9 cellular contexts compared by ENCODE assay signal in the genomic region with DNA sequence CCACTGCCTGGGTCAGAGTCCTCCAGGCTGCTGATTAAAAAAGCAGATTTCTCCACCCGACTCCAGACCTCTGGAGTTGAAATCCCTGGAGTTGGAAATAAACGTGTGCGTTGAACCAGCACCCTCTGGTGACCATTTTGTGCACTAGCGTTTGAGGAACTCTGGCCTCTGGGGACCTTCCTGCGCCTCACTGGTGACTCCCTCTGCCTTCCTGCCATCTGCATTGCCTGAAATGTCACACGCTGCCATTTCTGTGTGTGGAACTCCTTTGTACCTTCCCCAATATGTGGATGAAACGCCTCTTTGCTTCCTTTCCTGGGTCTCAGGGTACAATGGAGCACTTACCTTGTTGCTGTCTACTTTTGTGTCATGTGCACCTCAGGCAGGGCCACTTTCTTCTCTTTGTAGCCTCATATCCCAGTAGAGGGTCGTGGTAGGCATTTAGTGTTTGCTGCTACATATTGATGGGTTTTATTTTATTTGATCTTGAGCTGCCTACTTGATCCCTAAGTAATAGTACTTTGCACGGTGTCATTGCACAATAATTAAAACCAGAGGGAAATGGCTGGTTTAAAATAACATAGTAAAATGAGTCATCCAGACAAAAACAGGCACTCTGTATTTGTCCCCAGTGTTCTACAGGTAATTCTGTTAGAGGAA. TPM values are rescaled to one million over a fixed set of nuclear protein-coding genes. Genes with fewer than 3 reads are reported as not detected.
DNase-seq lines count a peak whose midpoint lies in the region; ATAC-seq, FAIRE-seq and TF ChIP-seq lines count a peak whose summit lies in the region.
"Had no signal": no experiment of that assay in that cellular context is flagged by ENCODE, and none has a peak within 500 bp of the region (broad histone marks: within the 10 kb centered on the region; RNA-seq: fewer than 3 reads in every experiment).

No MANE protein-coding gene starts in this region.

- H3K9ac ChIP-seq in K562 (ENCODE audit: insufficient read depth in 1 of 2, low read depth in 2 of 2, low read length in 2 of 2), result no peak overlapping the region

- peaks cover 10 to 16% of the 10 kb centered on the region in 2 donors for H3K27me3 Mint-ChIP-seq in T-cell

- POLR2A ChIA-PET in T-cell (lab: Charles Lee) (no interaction called here), K562 (lab: Yijun Ruan, JAX) (no interaction called here)

- intact Hi-C loops in K562 (cut with micrococcal nuclease) (loop anchor here (1.0 to 5.0 kb wide), 4 partner anchors 79 to 619 kb away; no protein-coding TSS in a partner anchor), gastrocnemius medialis (cut with DNase I; ENCODE audit: low total_unique reads) (loop anchor here (1.0 to 10.0 kb wide), 4 partner anchors 61 to 425 kb away; partner anchors contain the start of gene MED12L)

- H3K4me2 ChIP-seq in K562 (ENCODE audit: insufficient read depth, low read length), result no peak overlapping the region

- no peaks in the 10 kb centered on the region for H3K79me2 ChIP-seq in K562 (ENCODE audit: control insufficient read depth, insufficient read depth, low read length)

- H3K4me1 Mint-ChIP-seq in T-cell, result peaks cover 0 to 5% (median 0%) of the 10 kb centered on the region in 3 donors

- FAIRE-seq in K562 (lab: Jason Lieb, UNC), result peak; percentile 91

- 0% methylated on average over 9 of the region's 9 CpGs for WGBS in K562 (ENCODE audit: insufficient coverage, low coverage, missing lambda C conversion rate)

- no peaks in the 10 kb centered on the region for H3K36me3 ChIP-seq in K562 (ENCODE audit: control insufficient read depth, insufficient read depth, low read length)
- H3K36me3 ChIP-seq in gastrocnemius medialis, result no peaks in the 10 kb centered on the region

- no peak overlapping the region for H2AFZ ChIP-seq in K562 (ENCODE audit: low read depth, low read length)

- ATAC-seq in GM18517 (IDR thresholded peaks at IDR 0.05; ENCODE audit: unreplicated experiment) (peak; percentile 83), HG02973 (IDR thresholded peaks at IDR 0.05; ENCODE audit: unreplicated experiment) (peak; percentile 91), T-cell (replicated peaks in 1 of 4) (peak; percentile 88 to 95 (median 92)), K562 (peak; percentile 97), gastrocnemius medialis (peak; percentile 82 to 96)

- TF ChIP-seq RAD21 in K562 (CRISPR knock-in tag; conservative IDR thresholded peaks at IDR 0.05 in 1 of 2, IDR thresholded peaks at IDR 0.05 in 1 of 2), result peak; percentile 85 to 91

- no peaks in the 10 kb centered on the region for H3K36me3 Mint-ChIP-seq in T-cell

- H3K4me3 ChIP-seq in K562 (no peak overlapping the region), gastrocnemius medialis (peak overlapping the region in 1 of 4 donors; percentile 19)

- H3K27ac Mint-ChIP-seq in T-cell, result no peak overlapping the region

- peaks cover 11 to 14% of the 10 kb centered on the region in 2 experiments; a peak in 4 of 5 replicates for H3K27me3 ChIP-seq in K562 (ENCODE audit: control insufficient read depth in 2 of 2, insufficient read depth in 2 of 2, low read length in 2 of 2)
- no peaks in the 10 kb centered on the region for H3K27me3 ChIP-seq in gastrocnemius medialis

- CTCF ChIA-PET in T-cell (lab: Charles Lee) (interaction anchor here (0.7 to 1.5 kb wide), 5 partner anchors 10 to 430 kb away, joined by 3 to 6 read pairs (median 4); no protein-coding TSS in a partner anchor), K562 (lab: Yijun Ruan, JAX; ENCODE audit: low intra/inter-chr PET ratio) (interaction anchor here (0.6 to 2.1 kb wide), 9 partner anchors 11 to 919 kb away, joined by 3 to 14 read pairs (median 3); no protein-coding TSS in a partner anchor)

- no peaks in the 10 kb centered on the region for H3K9me1 ChIP-seq in K562 (ENCODE audit: control insufficient read depth, insufficient read depth, low read length)

- H3K4me1 ChIP-seq in K562 (replicated peaks in 1 of 2; ENCODE audit: control insufficient read depth in 2 of 2, insufficient read depth in 2 of 2, low read length in 2 of 2), result no peaks in the 10 kb centered on the region
- peaks cover 3 to 7% of the 10 kb centered on the region in 2 donors for H3K4me1 ChIP-seq in gastrocnemius medialis

- DNase-seq in AG08395 (ENCODE audit: low spot score) (peak; percentile 81), NCI-H1694 treated with DMSO at 0.1 percent for 48 hours (lab: John Stamatoyannopoulos, UW) (peak; percentile 91), T-cell (peak; percentile 17 to 57 (median 34)), K562 (ENCODE audit: extremely low read depth in 1 of 4, low spot score in 3 of 4) (peak; percentile 43 to 74 (median 52)), hypothalamus (lab: John Stamatoyannopoulos, UW) (peak in 40 of 51 donors; percentile 9 to 83 (median 52)), gastrocnemius medialis (peak; percentile 44 to 56)

- H3K9me3 ChIP-seq in K562 (replicated peaks; ENCODE audit: control insufficient read depth, insufficient read depth, low read depth, low read length) (no peaks in the 10 kb centered on the region), gastrocnemius medialis (no peaks in the 10 kb centered on the region)

- no peaks in the 10 kb centered on the region; the same call in 1 of the 2 replicates for H4K20me1 ChIP-seq in K562 (replicated peaks; ENCODE audit: control insufficient read depth, insufficient read depth, low read length)

- TF ChIP-seq POLR2A in K562 (conservative IDR thresholded peaks at IDR 0.05), result no peak
- TF ChIP-seq POLR2A in gastrocnemius medialis (IDR thresholded peaks at IDR 0.05), result no peak

- no TSS peak for BruUV-seq in K562 (replicated peaks; lab: Mats Ljungman, UMichigan)

- TF ChIP-seq CTCF in K562 (IDR thresholded peaks at IDR 0.05 in 2 of 3, conservative IDR thresholded peaks at IDR 0.05 in 1 of 3; ENCODE audit: insufficient read depth in 2 of 3, low read depth in 1 of 3, low read length in 3 of 3) (peak; percentile 85 to 90 (median 89)), gastrocnemius medialis (IDR thresholded peaks at IDR 0.05 in 4 of 5, conservative IDR thresholded peaks at IDR 0.05 in 1 of 5) (peak; percentile 70 to 86 (median 81))

- no peak for TF ChIP-seq EP300 in K562 (IDR thresholded peaks at IDR 0.05; ENCODE audit: low read length)

- no peaks in the 10 kb centered on the region for H3K9me3 Mint-ChIP-seq in T-cell

- in situ Hi-C loops in K562 (cut with MboI) (loop anchor here (25.0 kb wide), 1 partner anchor 634 kb away; no protein-coding TSS in a partner anchor), gastrocnemius medialis (cut with MboI; ENCODE audit: low sequenced_read_pairs in 4 of 4) (loop anchor here (5.0 to 25.0 kb wide), 7 partner anchors 234 to 431 kb away; partner anchors contain the start of gene MINDY4B (in 1 of the 4))

- H3K4me3 Mint-ChIP-seq in T-cell, result no peak overlapping the region

- H3K27ac ChIP-seq in K562 (ENCODE audit: extremely low read depth, low read depth, low read length), result no peak overlapping the region
- no peak overlapping the region for H3K27ac ChIP-seq in gastrocnemius medialis

TF ChIP-seq in K562, 482 proteins besides CTCF, POLR2A, EP300 and RAD21 (continues in another document):
- TF ChIP-seq CEBPG (CRISPR knock-in tag; IDR thresholded peaks at IDR 0.05), result no peak
- TF ChIP-seq CEBPG (tag; conservative IDR thresholded peaks at IDR 0.05 in 1 of 2, IDR thresholded peaks at IDR 0.05 in 1 of 2), result peak in 1 of 2 experiments; percentile 78; a peak in 3 of 4 replicates
- no peak for TF ChIP-seq TAF1 (IDR thresholded peaks at IDR 0.05; ENCODE audit: control insufficient read depth, extremely low read depth, insufficient read depth, low read length, severe bottlenecking)
- TF ChIP-seq STAG1 (CRISPR knock-in tag; IDR thresholded peaks at IDR 0.05; ENCODE audit: borderline replicate concordance), result peak; percentile 70; the same call in 1 of the 2 replicates
- TF ChIP-seq, protein P1, sequence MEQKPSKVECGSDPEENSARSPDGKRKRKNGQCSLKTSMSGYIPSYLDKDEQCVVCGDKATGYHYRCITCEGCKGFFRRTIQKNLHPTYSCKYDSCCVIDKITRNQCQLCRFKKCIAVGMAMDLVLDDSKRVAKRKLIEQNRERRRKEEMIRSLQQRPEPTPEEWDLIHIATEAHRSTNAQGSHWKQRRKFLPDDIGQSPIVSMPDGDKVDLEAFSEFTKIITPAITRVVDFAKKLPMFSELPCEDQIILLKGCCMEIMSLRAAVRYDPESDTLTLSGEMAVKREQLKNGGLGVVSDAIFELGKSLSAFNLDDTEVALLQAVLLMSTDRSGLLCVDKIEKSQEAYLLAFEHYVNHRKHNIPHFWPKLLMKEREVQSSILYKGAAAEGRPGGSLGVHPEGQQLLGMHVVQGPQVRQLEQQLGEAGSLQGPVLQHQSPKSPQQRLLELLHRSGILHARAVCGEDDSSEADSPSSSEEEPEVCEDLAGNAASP (IDR thresholded peaks at IDR 0.05), result no peak
- no peak for TF ChIP-seq U2AF2 (optimal IDR thresholded peaks at IDR 0.05; ENCODE audit: low read depth, low read length)
- peak; percentile 44; the same call in 1 of the 2 replicates for TF ChIP-seq CEBPB (tag; IDR thresholded peaks at IDR 0.05)
- TF ChIP-seq DIDO1 (tag; IDR thresholded peaks at IDR 0.05; ENCODE audit: low read depth), result no peak
- TF ChIP-seq BCOR (IDR thresholded peaks at IDR 0.05), result no peak
- TF ChIP-seq ZNF3 (CRISPR knock-in tag; IDR thresholded peaks at IDR 0.05), result no peak
- TF ChIP-seq SPI1 (IDR thresholded peaks at IDR 0.05; ENCODE audit: borderline replicate concordance, low read depth, low read length), result peak; percentile 57; the same call in 1 of the 2 replicates
- no peak for TF ChIP-seq FOXP1 (CRISPR knock-in tag; IDR thresholded peaks at IDR 0.05)

RNA-seq across cellular contexts. Expression of gene GPR171, which starts 56.8 kb away (rescaled TPM):
- total RNA-seq in T-cell (10 to 100 TPM; 23.2 to 67.2 (median 51.9) TPM), K562 (2014; rRNA removed) (not detected in 2 replicates), K562 (2014; rRNA removed; fragmentation: Illumina TruSeq; extraction: Trizol) (not detected in 2 replicates), K562 (2015; rRNA removed; fragmentation: Illumina TruSeq; extraction: Trizol) (not detected in 2 replicates), K562 (2021) (0.11 TPM in 1 of 2 replicates, not detected in the other), gastrocnemius medialis (under 1 TPM in 1 of 4 donors, not detected in 3; 0.56 TPM)
- not detected in 2 replicates for total RNA-seq in K562 (2011; cell fraction: chromatin; rRNA removed; ENCODE audit: low replicate concordance)
- not detected in 2 replicates for total RNA-seq in K562 (2011; cell fraction: nucleolus; rRNA removed)
- total RNA-seq in K562 (2011; cell fraction: nucleoplasm; rRNA removed), result not detected in 2 replicates
- polyA plus RNA-seq in K562 (2011; rRNA removed) (not detected in 2 replicates), K562 (2014; fragmentation: Illumina TruSeq; extraction: Trizol) (not detected in 2 replicates), K562 (2014; fragmentation: Nextera tagmentation; extraction: Ambion mirVana) (not detected), K562 (2014; rRNA removed) (not detected in 2 replicates)
- polyA plus RNA-seq in K562 (2011; cell fraction: cytosol; rRNA removed), result not detected in 2 replicates
- not detected in 2 replicates for polyA plus RNA-seq in K562 (2011; cell fraction: nucleus; rRNA removed)
- polyA plus RNA-seq in K562 (2012), result not detected in 2 replicates
- polyA minus RNA-seq in K562 (2011; rRNA and poly(A)+ RNA removed), result not detected in 2 replicates
- not detected in 2 replicates for polyA minus RNA-seq in K562 (2011; cell fraction: cytosol; rRNA and poly(A)+ RNA removed)
- not detected in 2 replicates for polyA minus RNA-seq in K562 (2011; cell fraction: nucleus; rRNA and poly(A)+ RNA removed)
- total RNA-seq: temporal lobe had no signal

Comparison
In these comparisons a context has a peak if more than half of its experiments do, and no peak if none do; other contexts are left out.
1. DNase-seq: peak in every context shown above with its lines; median percentile 91 in NCI-H1694 treated with DMSO at 0.1 percent for 48 hours; 81 in AG08395; 52 in K562; 52 in hypothalamus; 50 in gastrocnemius medialis; 34 in T-cell.
2. RNA of gene GPR171, which starts 56.8 kb away (total RNA-seq): 23.2 to 67.2 TPM in T-cell; 0.56 TPM in gastrocnemius medialis and 0.11 TPM in K562; every median in the first group is over 10 times any median in the second.
3. Peak in every context shown above with its lines, with median percentiles within 50 percentile points of each other: ATAC-seq.